Comparison of ENCODE assay signal across 19 cellular contexts in genomic region chr6:105759015-105759414, GRCh38.
"Had no signal": no experiment of that assay in that cellular context is flagged by ENCODE, and none has a peak within 500 bp of the region (broad histone marks: within the 10 kb centered on the region; RNA-seq: fewer than 3 reads in every experiment).

No MANE protein-coding gene starts in this region.

- H3K36me3 ChIP-seq: gastroesophageal sphincter, ovary, stomach had no signal

- H3K27me3 ChIP-seq: gastroesophageal sphincter, ovary, stomach, testis had no signal

- H3K4me3 ChIP-seq: gastroesophageal sphincter, ovary, stomach, testis had no signal

- H3K9me3 ChIP-seq: gastroesophageal sphincter, ovary, stomach, testis had no signal

- H3K27me3 Mint-ChIP-seq: central memory CD8-positive, alpha-beta T cell had no signal

- FAIRE-seq: endothelial cell of umbilical vein, TTC549 had no signal

- H3K4me3 Mint-ChIP-seq: activated CD8-positive, alpha-beta T cell treated with anti-CD3 and anti-CD28 coated beads for 36 hours; activated T-cell treated with anti-CD3 and anti-CD28 coated beads, Interleukin-2, amount 50 U/mL, for 4 hours; central memory CD8-positive, alpha-beta T cell; naive thymus-derived CD4-positive, alpha-beta T cell; WTC11 had no signal

- H3K27ac ChIP-seq: gastroesophageal sphincter, ovary, testis had no signal

- ATAC-seq: activated CD8-positive, alpha-beta T cell treated with anti-CD3 and anti-CD28 coated beads for 36 hours; activated naive CD4-positive, alpha-beta T cell treated with anti-CD3 and anti-CD28 coated beads, Interleukin-2, amount 50 U/mL, for 72 hours; activated T-cell treated with anti-CD3 and anti-CD28 coated beads, Interleukin-2, amount 50 U/mL, for 4 hours; gastroesophageal sphincter; left lobe of liver; naive thymus-derived CD4-positive, alpha-beta T cell; sciatic nerve; WTC11 had no signal

- DNase-seq: activated CD4-positive, alpha-beta T cell treated with anti-CD3 and anti-CD28 coated beads for 4 hours; activated CD8-positive, alpha-beta T cell treated with anti-CD3 and anti-CD28 coated beads for 36 hours; activated effector memory CD4-positive, alpha-beta T cell treated with Interleukin-2 at 50 U/mL for 16 hours; activated T-cell treated with anti-CD3 and anti-CD28 coated beads, Interleukin-2, amount 50 U/mL, for 4 hours; cortex of kidney; effector CD8-positive, alpha-beta T cell; naive thymus-derived CD4-positive, alpha-beta T cell; ovary; stimulated activated CD4-positive, alpha-beta T cell treated with anti-CD3 and anti-CD28 coated beads, Interleukin-1b, Interleukin-23, amount 100 ng/mL, for 48 hours; stomach; testis had no signal

- H3K27ac Mint-ChIP-seq: activated CD8-positive, alpha-beta T cell treated with anti-CD3 and anti-CD28 coated beads for 36 hours; activated naive CD4-positive, alpha-beta T cell treated with anti-CD3 and anti-CD28 coated beads, Interleukin-2, amount 50 U/mL, for 72 hours; naive thymus-derived CD4-positive, alpha-beta T cell; WTC11 had no signal

- H3K9me3 Mint-ChIP-seq: activated CD8-positive, alpha-beta T cell treated with anti-CD3 and anti-CD28 coated beads for 36 hours; activated T-cell treated with anti-CD3 and anti-CD28 coated beads, Interleukin-2, amount 50 U/mL, for 4 hours; central memory CD8-positive, alpha-beta T cell had no signal
